In the genomic region with DNA sequence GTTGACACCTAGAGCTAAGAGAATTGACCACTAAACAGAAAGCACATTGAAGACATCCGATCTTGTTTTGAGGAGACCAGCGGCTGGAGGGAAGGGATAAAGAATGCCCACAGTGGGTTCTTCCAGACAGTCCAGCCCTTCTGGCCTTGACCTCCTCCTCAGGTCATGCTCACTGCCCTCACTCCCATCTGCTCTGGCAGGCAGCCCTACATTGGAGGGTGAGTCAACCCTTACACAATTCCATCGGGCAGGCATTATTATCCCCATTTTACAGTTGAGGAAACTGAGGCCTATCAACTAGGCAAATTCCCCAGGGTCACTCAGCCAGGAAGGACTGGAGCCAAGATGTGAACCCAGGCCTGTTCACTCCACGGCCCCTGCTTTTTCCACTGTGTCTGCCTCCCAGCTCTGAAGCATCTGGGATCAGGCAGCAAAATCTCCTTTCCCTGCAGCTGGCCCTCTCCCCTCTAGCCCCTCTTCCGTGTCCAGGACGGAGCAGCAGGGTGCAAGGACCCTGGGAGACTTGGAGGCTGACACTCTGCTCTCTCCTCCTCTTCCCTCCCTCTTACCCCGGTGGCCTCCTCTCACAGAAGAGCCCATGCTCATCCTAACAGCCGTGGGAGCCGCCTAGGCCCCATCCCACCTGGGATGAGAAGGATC, we compare ENCODE assay signal across 1 cellular context.
TF ChIP-seq lines count a peak whose summit lies in the region.

No MANE protein-coding gene starts in this region.

TF ChIP-seq in HepG2, 621 proteins besides CTCF, POLR2A, EP300 and RAD21 (continues in another document):
- peak; percentile 76 for TF ChIP-seq KDM1A (CRISPR knock-in tag; IDR thresholded peaks at IDR 0.05)
- TF ChIP-seq, protein P1, sequence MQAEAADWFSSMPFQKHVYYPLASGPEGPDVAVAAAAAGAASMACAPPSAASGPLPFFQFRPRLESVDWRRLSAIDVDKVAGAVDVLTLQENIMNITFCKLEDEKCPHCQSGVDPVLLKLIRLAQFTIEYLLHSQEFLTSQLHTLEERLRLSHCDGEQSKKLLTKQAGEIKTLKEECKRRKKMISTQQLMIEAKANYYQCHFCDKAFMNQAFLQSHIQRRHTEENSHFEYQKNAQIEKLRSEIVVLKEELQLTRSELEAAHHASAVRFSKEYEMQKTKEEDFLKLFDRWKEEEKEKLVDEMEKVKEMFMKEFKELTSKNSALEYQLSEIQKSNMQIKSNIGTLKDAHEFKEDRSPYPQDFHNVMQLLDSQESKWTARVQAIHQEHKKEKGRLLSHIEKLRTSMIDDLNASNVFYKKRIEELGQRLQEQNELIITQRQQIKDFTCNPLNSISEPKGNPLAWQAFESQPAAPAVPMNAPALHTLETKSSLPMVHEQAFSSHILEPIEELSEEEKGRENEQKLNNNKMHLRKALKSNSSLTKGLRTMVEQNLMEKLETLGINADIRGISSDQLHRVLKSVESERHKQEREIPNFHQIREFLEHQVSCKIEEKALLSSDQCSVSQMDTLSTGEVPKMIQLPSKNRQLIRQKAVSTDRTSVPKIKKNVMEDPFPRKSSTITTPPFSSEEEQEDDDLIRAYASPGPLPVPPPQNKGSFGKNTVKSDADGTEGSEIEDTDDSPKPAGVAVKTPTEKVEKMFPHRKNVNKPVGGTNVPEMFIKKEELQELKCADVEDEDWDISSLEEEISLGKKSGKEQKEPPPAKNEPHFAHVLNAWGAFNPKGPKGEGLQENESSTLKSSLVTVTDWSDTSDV (CRISPR knock-in tag; IDR thresholded peaks at IDR 0.05), result 0 out of 2 replicates have a peak, but pooled peaks have one; percentile 56
- peak; percentile 52; the same call in 1 of the 2 replicates for TF ChIP-seq NR2F6 (IDR thresholded peaks at IDR 0.05)
- TF ChIP-seq NR2F6 (CRISPR knock-in tag; IDR thresholded peaks at IDR 0.05), result peak; percentile 61
- TF ChIP-seq, protein P2, sequence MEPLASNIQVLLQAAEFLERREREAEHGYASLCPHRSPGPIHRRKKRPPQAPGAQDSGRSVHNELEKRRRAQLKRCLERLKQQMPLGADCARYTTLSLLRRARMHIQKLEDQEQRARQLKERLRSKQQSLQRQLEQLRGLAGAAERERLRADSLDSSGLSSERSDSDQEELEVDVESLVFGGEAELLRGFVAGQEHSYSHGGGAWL (CRISPR knock-in tag; IDR thresholded peaks at IDR 0.05), result no peak
- 0 out of 2 replicates have a peak, but pooled peaks have one; percentile 12 for TF ChIP-seq ZNF605 (CRISPR knock-in tag; IDR thresholded peaks at IDR 0.05)
- TF ChIP-seq ZNF572 (CRISPR knock-in tag; IDR thresholded peaks at IDR 0.05), result 0 out of 2 replicates have a peak, but pooled peaks have one; percentile 19
- TF ChIP-seq ZNF225 (CRISPR knock-in tag; IDR thresholded peaks at IDR 0.05), result peak; percentile 74; the same call in 1 of the 2 replicates
- TF ChIP-seq FOSL1 (CRISPR knock-in tag; IDR thresholded peaks at IDR 0.05; ENCODE audit: borderline replicate concordance), result peak; percentile 41; the same call in 1 of the 2 replicates
- peak; percentile 97 for TF ChIP-seq ZNF629 (CRISPR knock-in tag; conservative IDR thresholded peaks at IDR 0.05)
- TF ChIP-seq ARHGAP35 (CRISPR knock-in tag; IDR thresholded peaks at IDR 0.05; ENCODE audit: borderline replicate concordance), result no peak
- TF ChIP-seq, protein P3, sequence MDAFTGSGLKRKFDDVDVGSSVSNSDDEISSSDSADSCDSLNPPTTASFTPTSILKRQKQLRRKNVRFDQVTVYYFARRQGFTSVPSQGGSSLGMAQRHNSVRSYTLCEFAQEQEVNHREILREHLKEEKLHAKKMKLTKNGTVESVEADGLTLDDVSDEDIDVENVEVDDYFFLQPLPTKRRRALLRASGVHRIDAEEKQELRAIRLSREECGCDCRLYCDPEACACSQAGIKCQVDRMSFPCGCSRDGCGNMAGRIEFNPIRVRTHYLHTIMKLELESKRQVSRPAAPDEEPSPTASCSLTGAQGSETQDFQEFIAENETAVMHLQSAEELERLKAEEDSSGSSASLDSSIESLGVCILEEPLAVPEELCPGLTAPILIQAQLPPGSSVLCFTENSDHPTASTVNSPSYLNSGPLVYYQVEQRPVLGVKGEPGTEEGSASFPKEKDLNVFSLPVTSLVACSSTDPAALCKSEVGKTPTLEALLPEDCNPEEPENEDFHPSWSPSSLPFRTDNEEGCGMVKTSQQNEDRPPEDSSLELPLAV (CRISPR knock-in tag; conservative IDR thresholded peaks at IDR 0.05; ENCODE audit: low read depth), result no peak
- no peak for TF ChIP-seq ERF (CRISPR knock-in tag; IDR thresholded peaks at IDR 0.05)
- no peak for TF ChIP-seq ZNF543 (CRISPR knock-in tag; IDR thresholded peaks at IDR 0.05)
- no peak for TF ChIP-seq TGIF2 (CRISPR knock-in tag; IDR thresholded peaks at IDR 0.05)
- TF ChIP-seq POGZ (CRISPR knock-in tag; IDR thresholded peaks at IDR 0.05), result 0 out of 2 replicates have a peak, but pooled peaks have one; percentile 18
- TF ChIP-seq BORCS8-MEF2B (CRISPR knock-in tag; IDR thresholded peaks at IDR 0.05), result 0 out of 2 replicates have a peak, but pooled peaks have one; percentile 22
- no peak for TF ChIP-seq ZNF570 (CRISPR knock-in tag; IDR thresholded peaks at IDR 0.05; ENCODE audit: borderline replicate concordance)
- TF ChIP-seq, protein P4, sequence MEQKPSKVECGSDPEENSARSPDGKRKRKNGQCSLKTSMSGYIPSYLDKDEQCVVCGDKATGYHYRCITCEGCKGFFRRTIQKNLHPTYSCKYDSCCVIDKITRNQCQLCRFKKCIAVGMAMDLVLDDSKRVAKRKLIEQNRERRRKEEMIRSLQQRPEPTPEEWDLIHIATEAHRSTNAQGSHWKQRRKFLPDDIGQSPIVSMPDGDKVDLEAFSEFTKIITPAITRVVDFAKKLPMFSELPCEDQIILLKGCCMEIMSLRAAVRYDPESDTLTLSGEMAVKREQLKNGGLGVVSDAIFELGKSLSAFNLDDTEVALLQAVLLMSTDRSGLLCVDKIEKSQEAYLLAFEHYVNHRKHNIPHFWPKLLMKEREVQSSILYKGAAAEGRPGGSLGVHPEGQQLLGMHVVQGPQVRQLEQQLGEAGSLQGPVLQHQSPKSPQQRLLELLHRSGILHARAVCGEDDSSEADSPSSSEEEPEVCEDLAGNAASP (CRISPR knock-in tag; IDR thresholded peaks at IDR 0.05; ENCODE audit: borderline replicate concordance), result peak; percentile 78; the same call in 1 of the 2 replicates
- TF ChIP-seq NR2C2 (CRISPR knock-in tag; IDR thresholded peaks at IDR 0.05; ENCODE audit: borderline replicate concordance), result no peak
- no peak for TF ChIP-seq NFE2 (CRISPR knock-in tag; IDR thresholded peaks at IDR 0.05)
- no peak for TF ChIP-seq ZBTB7B (CRISPR knock-in tag; IDR thresholded peaks at IDR 0.05)
- peak; percentile 14; the same call in 1 of the 2 replicates for TF ChIP-seq MED1 (CRISPR knock-in tag; IDR thresholded peaks at IDR 0.05)
- TF ChIP-seq ADNP (CRISPR knock-in tag; IDR thresholded peaks at IDR 0.05), result peak; percentile 49; the same call in 1 of the 2 replicates
- TF ChIP-seq, protein P5, sequence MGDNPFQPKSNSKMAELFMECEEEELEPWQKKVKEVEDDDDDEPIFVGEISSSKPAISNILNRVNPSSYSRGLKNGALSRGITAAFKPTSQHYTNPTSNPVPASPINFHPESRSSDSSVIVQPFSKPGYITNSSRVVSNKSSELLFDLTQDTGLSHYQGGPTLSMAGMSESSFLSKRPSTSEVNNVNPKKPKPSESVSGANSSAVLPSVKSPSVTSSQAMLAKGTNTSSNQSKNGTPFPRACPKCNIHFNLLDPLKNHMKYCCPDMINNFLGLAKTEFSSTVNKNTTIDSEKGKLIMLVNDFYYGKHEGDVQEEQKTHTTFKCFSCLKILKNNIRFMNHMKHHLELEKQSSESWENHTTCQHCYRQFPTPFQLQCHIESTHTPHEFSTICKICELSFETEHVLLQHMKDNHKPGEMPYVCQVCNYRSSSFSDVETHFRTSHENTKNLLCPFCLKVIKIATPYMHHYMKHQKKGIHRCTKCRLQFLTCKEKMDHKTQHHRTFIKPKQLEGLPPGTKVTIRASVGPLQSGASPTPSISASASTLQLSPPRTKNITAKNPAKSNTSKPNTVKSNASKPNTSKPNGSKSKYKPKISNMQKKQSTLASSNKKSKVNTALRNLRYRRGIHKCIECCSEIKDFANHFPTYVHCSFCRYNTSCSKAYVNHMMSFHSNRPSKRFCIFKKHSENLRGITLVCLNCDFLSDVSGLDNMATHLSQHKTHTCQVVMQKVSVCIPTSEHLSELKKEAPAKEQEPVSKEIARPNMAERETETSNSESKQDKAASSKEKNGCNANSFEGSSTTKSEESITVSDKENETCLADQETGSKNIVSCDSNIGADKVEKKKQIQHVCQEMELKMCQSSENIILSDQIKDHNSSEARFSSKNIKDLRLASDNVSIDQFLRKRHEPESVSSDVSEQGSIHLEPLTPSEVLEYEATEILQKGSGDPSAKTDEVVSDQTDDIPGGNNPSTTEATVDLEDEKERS (CRISPR knock-in tag; IDR thresholded peaks at IDR 0.05), result 0 out of 2 replicates have a peak, but pooled peaks have one; percentile 15
- TF ChIP-seq KDM3A (CRISPR knock-in tag; IDR thresholded peaks at IDR 0.05; ENCODE audit: low read depth), result 0 out of 2 replicates have a peak, but pooled peaks have one; percentile 6
- no peak for TF ChIP-seq ZNF577 (CRISPR knock-in tag; IDR thresholded peaks at IDR 0.05; ENCODE audit: borderline replicate concordance, low read depth)
- 0 out of 2 replicates have a peak, but pooled peaks have one; percentile 44 for TF ChIP-seq RCOR2 (CRISPR knock-in tag; IDR thresholded peaks at IDR 0.05)
- TF ChIP-seq ZNF891 (CRISPR knock-in tag; IDR thresholded peaks at IDR 0.05), result peak; percentile 57; the same call in 1 of the 2 replicates
- TF ChIP-seq NR2F1 (CRISPR knock-in tag; IDR thresholded peaks at IDR 0.05), result peak; percentile 74 to 75
- TF ChIP-seq, protein P6, sequence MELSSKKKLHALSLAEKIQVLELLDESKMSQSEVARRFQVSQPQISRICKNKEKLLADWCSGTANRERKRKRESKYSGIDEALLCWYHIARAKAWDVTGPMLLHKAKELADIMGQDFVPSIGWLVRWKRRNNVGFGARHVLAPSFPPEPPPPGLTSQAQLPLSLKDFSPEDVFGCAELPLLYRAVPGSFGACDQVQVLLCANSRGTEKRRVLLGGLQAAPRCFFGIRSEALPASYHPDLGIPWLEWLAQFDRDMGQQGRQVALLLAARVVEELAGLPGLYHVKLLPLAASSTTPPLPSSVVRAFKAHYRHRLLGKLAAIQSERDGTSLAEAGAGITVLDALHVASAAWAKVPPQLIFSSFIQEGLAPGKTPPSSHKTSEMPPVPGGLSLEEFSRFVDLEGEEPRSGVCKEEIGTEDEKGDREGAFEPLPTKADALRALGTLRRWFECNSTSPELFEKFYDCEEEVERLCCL (CRISPR knock-in tag; IDR thresholded peaks at IDR 0.05; ENCODE audit: borderline replicate concordance), result 0 out of 2 replicates have a peak, but pooled peaks have one; percentile 15
- 0 out of 2 replicates have a peak, but pooled peaks have one; percentile 19 for TF ChIP-seq HDAC1 (CRISPR knock-in tag; IDR thresholded peaks at IDR 0.05)
- TF ChIP-seq ZNF781 (CRISPR knock-in tag; IDR thresholded peaks at IDR 0.05; ENCODE audit: borderline replicate concordance, not compliant biosample characterization), result no peak
- TF ChIP-seq POLR2AphosphoS5 (IDR thresholded peaks at IDR 0.05; ENCODE audit: low read depth, low read length), result no peak
- TF ChIP-seq, protein P7, sequence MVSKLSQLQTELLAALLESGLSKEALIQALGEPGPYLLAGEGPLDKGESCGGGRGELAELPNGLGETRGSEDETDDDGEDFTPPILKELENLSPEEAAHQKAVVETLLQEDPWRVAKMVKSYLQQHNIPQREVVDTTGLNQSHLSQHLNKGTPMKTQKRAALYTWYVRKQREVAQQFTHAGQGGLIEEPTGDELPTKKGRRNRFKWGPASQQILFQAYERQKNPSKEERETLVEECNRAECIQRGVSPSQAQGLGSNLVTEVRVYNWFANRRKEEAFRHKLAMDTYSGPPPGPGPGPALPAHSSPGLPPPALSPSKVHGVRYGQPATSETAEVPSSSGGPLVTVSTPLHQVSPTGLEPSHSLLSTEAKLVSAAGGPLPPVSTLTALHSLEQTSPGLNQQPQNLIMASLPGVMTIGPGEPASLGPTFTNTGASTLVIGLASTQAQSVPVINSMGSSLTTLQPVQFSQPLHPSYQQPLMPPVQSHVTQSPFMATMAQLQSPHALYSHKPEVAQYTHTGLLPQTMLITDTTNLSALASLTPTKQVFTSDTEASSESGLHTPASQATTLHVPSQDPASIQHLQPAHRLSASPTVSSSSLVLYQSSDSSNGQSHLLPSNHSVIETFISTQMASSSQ (IDR thresholded peaks at IDR 0.05; ENCODE audit: low read depth), result no peak
- TF ChIP-seq, protein P7 (CRISPR knock-in tag; IDR thresholded peaks at IDR 0.05; ENCODE audit: borderline replicate concordance), result 0 out of 2 replicates have a peak, but pooled peaks have one; percentile 11
- TF ChIP-seq NFIB (CRISPR knock-in tag; IDR thresholded peaks at IDR 0.05; ENCODE audit: borderline replicate concordance), result no peak
- TF ChIP-seq ZSCAN30 (CRISPR knock-in tag; IDR thresholded peaks at IDR 0.05), result no peak
- TF ChIP-seq CEBPG (CRISPR knock-in tag; IDR thresholded peaks at IDR 0.05), result 0 out of 2 replicates have a peak, but pooled peaks have one; percentile 20
- TF ChIP-seq FOSL2 (CRISPR knock-in tag; IDR thresholded peaks at IDR 0.05), result peak; percentile 88
